Comparison of ENCODE assay signal across 1 cellular context in genomic region chr6:35415065-35415880, GRCh38.
TF ChIP-seq lines count a peak whose summit lies in the region.

No MANE protein-coding gene starts in this region.

TF ChIP-seq in HepG2, 621 proteins besides CTCF, POLR2A, EP300 and RAD21 (continued from another document and continues in another):
- TF ChIP-seq ZNF18 (CRISPR knock-in tag; IDR thresholded peaks at IDR 0.05; ENCODE audit: insufficient replicate concordance), result no peak
- peak; percentile 94 for TF ChIP-seq ZNF792 (CRISPR knock-in tag; IDR thresholded peaks at IDR 0.05)
- TF ChIP-seq RAD51 (IDR thresholded peaks at IDR 0.05; ENCODE audit: borderline replicate concordance), result no peak
- TF ChIP-seq ZNF331 (CRISPR knock-in tag; IDR thresholded peaks at IDR 0.05), result peak; percentile 96
- no peak for TF ChIP-seq KLF12 (CRISPR knock-in tag; IDR thresholded peaks at IDR 0.05; ENCODE audit: borderline replicate concordance)
- TF ChIP-seq ZNF761 (CRISPR knock-in tag; conservative IDR thresholded peaks at IDR 0.05), result peak; percentile 71; the same call in 1 of the 2 replicates
- peak; percentile 54; the same call in 1 of the 2 replicates for TF ChIP-seq IRX3 (CRISPR knock-in tag; IDR thresholded peaks at IDR 0.05; ENCODE audit: borderline replicate concordance, low read depth)
- TF ChIP-seq DRAP1 (CRISPR knock-in tag; IDR thresholded peaks at IDR 0.05), result peak; percentile 74
- peak; percentile 78; the same call in 1 of the 2 replicates for TF ChIP-seq ZNF788 (CRISPR knock-in tag; IDR thresholded peaks at IDR 0.05; ENCODE audit: borderline replicate concordance)
- no peak; the same call in 1 of the 2 replicates for TF ChIP-seq GMEB2 (CRISPR knock-in tag; IDR thresholded peaks at IDR 0.05; ENCODE audit: low read depth)
- TF ChIP-seq TCF12 (IDR thresholded peaks at IDR 0.05), result no peak
- TF ChIP-seq TCF12 (CRISPR knock-in tag; IDR thresholded peaks at IDR 0.05), result peak; percentile 87
- peak; percentile 99 for TF ChIP-seq SMAD3 (CRISPR knock-in tag; IDR thresholded peaks at IDR 0.05)
- peak; percentile 26; the same call in 1 of the 2 replicates for TF ChIP-seq KLF9 (CRISPR knock-in tag; IDR thresholded peaks at IDR 0.05; ENCODE audit: low read depth)
- TF ChIP-seq PRPF4 (IDR thresholded peaks at IDR 0.05; ENCODE audit: low read depth, low read length, poor library complexity, severe bottlenecking), result no peak
- TF ChIP-seq ZNF253 (CRISPR knock-in tag; IDR thresholded peaks at IDR 0.05; ENCODE audit: borderline replicate concordance), result no peak
- peak; percentile 97 for TF ChIP-seq PAXIP1 (CRISPR knock-in tag; conservative IDR thresholded peaks at IDR 0.05)
- TF ChIP-seq NFIB (CRISPR knock-in tag; IDR thresholded peaks at IDR 0.05; ENCODE audit: borderline replicate concordance), result no peak
- TF ChIP-seq GRHL1 (CRISPR knock-in tag; conservative IDR thresholded peaks at IDR 0.05), result no peak
- TF ChIP-seq DZIP1 (CRISPR knock-in tag; IDR thresholded peaks at IDR 0.05), result no peak
- TF ChIP-seq ZBTB3 (CRISPR knock-in tag; IDR thresholded peaks at IDR 0.05; ENCODE audit: borderline replicate concordance, low read depth), result no peak; the same call in 1 of the 2 replicates
- peak; percentile 58; the same call in 1 of the 2 replicates for TF ChIP-seq ZNF362 (CRISPR knock-in tag; IDR thresholded peaks at IDR 0.05; ENCODE audit: borderline replicate concordance)
- TF ChIP-seq ZNF383 (CRISPR knock-in tag; IDR thresholded peaks at IDR 0.05; ENCODE audit: borderline replicate concordance), result no peak
- TF ChIP-seq ZFP1 (CRISPR knock-in tag; IDR thresholded peaks at IDR 0.05), result peak; percentile 89
- TF ChIP-seq MXD3 (CRISPR knock-in tag; IDR thresholded peaks at IDR 0.05), result no peak; the same call in 1 of the 2 replicates
- TF ChIP-seq ZFP36L2 (CRISPR knock-in tag; IDR thresholded peaks at IDR 0.05), result no peak
- TF ChIP-seq HOXA7 (CRISPR knock-in tag; IDR thresholded peaks at IDR 0.05), result no peak
- TF ChIP-seq SRF (IDR thresholded peaks at IDR 0.05; ENCODE audit: low read depth, low read length), result no peak
- no peak for TF ChIP-seq ZNF557 (CRISPR knock-in tag; IDR thresholded peaks at IDR 0.05)
- peak; percentile 93; the same call in 1 of the 2 replicates for TF ChIP-seq HOMEZ (CRISPR knock-in tag; IDR thresholded peaks at IDR 0.05; ENCODE audit: low read depth)
- peak in 1 of 2 experiments; percentile 86; a peak in 2 of 4 replicates for TF ChIP-seq ATF4 (CRISPR knock-in tag; IDR thresholded peaks at IDR 0.05)
- TF ChIP-seq MEIS1 (CRISPR knock-in tag; IDR thresholded peaks at IDR 0.05; ENCODE audit: borderline replicate concordance), result peak; percentile 95
- no peak for TF ChIP-seq PCBP2 (optimal IDR thresholded peaks at IDR 0.05; ENCODE audit: low read depth, low read length, poor library complexity, severe bottlenecking)
- TF ChIP-seq ATF1 (CRISPR knock-in tag; IDR thresholded peaks at IDR 0.05), result peak; percentile 86
- peak; percentile 63; the same call in 1 of the 2 replicates for TF ChIP-seq ZNF281 (CRISPR knock-in tag; IDR thresholded peaks at IDR 0.05; ENCODE audit: borderline replicate concordance)
- peak; percentile 51 for TF ChIP-seq BCL3 (CRISPR knock-in tag; IDR thresholded peaks at IDR 0.05)
- peak; percentile 84; the same call in 1 of the 2 replicates for TF ChIP-seq SAFB2 (CRISPR knock-in tag; IDR thresholded peaks at IDR 0.05; ENCODE audit: borderline replicate concordance, low read depth)
- TF ChIP-seq JUNB (CRISPR knock-in tag; IDR thresholded peaks at IDR 0.05; ENCODE audit: borderline replicate concordance), result no peak; the same call in 1 of the 2 replicates
